ENCODE assay signal across 18 cellular contexts in the genomic region with DNA sequence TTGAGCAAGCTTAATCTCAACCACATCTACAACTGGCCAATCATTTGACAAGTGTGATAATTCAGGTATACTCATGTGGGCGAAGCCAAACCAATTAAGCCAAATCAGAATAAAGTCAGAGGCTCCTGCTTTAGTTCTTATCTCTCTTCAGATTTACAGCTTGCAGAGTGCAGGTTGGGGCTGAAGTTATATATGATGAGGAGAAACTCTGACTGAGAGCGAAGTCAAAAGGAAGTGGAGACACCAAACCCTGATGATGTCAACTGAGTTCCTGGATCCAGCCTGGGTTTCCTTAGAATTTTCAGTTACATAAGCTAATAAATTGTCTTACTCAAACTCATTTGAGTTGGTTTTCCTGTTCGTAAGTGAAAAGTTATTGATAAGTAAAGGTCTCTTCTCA.
"Had no signal": no experiment of that assay in that cellular context is flagged by ENCODE, and none has a peak within 500 bp of the region (broad histone marks: within the 10 kb centered on the region; RNA-seq: fewer than 3 reads in every experiment).

No MANE protein-coding gene starts in this region.

- H3K9me3 Mint-ChIP-seq: activated naive CD4-positive, alpha-beta T cell treated with anti-CD3 and anti-CD28 coated beads, Interleukin-2, amount 50 U/mL, for 24 hours; dendritic cell treated with granulocyte-macrophage colony-stimulating factor and Interleukin-4, amounts not matched to agents 40 ng/mL and 50 ng/mL, for 4 days; immature natural killer cell had no signal

- DNase-seq: activated CD4-positive, alpha-beta T cell treated with anti-CD3 and anti-CD28 coated beads, Interleukin-2, amount 50 U/mL, for 4 hours; activated CD8-positive, alpha-beta memory T cell treated with anti-CD3 and anti-CD28 coated beads, Interleukin-2, amount 50 U/mL, for 48 hours; amniotic stem cell; effector memory CD4-positive, alpha-beta T cell; esophagus squamous epithelium; heart right ventricle; immature natural killer cell; kidney glomerular epithelial cell; left ventricle myocardium superior; Right ventricle myocardium superior; stimulated activated CD4-positive, alpha-beta T cell treated with anti-CD3 and anti-CD28 coated beads, Interleukin-12 subunit alpha, Interleukin-12 subunit beta, amount 100 ng/mL, for 4 hours; stimulated activated CD4-positive, alpha-beta T cell treated with anti-CD3 and anti-CD28 coated beads, Interleukin-2, amount 100 ng/mL, for 24 hours; SW 1271; upper lobe of right lung had no signal

- ATAC-seq: heart right ventricle, left ventricle myocardium superior, upper lobe of right lung, WTC11 had no signal

- H3K4me3 Mint-ChIP-seq: activated naive CD4-positive, alpha-beta T cell treated with anti-CD3 and anti-CD28 coated beads, Interleukin-2, amount 50 U/mL, for 24 hours; dendritic cell treated with granulocyte-macrophage colony-stimulating factor and Interleukin-4, amounts not matched to agents 40 ng/mL and 50 ng/mL, for 4 days; immature natural killer cell; neural progenitor cell; WTC11 had no signal

- H3K27ac Mint-ChIP-seq: activated naive CD4-positive, alpha-beta T cell treated with anti-CD3 and anti-CD28 coated beads, Interleukin-2, amount 50 U/mL, for 24 hours; dendritic cell treated with granulocyte-macrophage colony-stimulating factor and Interleukin-4, amounts not matched to agents 40 ng/mL and 50 ng/mL, for 4 days; immature natural killer cell; neural progenitor cell; WTC11 had no signal

- H3K4me1 Mint-ChIP-seq: WTC11 had no signal

- H3K27me3 Mint-ChIP-seq: activated naive CD4-positive, alpha-beta T cell treated with anti-CD3 and anti-CD28 coated beads, Interleukin-2, amount 50 U/mL, for 24 hours; dendritic cell treated with granulocyte-macrophage colony-stimulating factor and Interleukin-4, amounts not matched to agents 40 ng/mL and 50 ng/mL, for 4 days had no signal
